ENCODE assay signal across 22 cellular contexts in genomic region chr9:136860933-136861873, GRCh38. TPM values are rescaled to one million over a fixed set of nuclear protein-coding genes. Genes with fewer than 3 reads are reported as not detected.
DNase-seq lines count a peak whose midpoint lies in the region; ATAC-seq, FAIRE-seq and TF ChIP-seq lines count a peak whose summit lies in the region.
"Had no signal": no experiment of that assay in that cellular context is flagged by ENCODE, and none has a peak within 500 bp of the region (broad histone marks: within the 10 kb centered on the region; RNA-seq: fewer than 3 reads in every experiment).

No MANE protein-coding gene starts in this region.

- no peak overlapping the region; a peak in 1 of 22 replicates for H3K27ac ChIP-seq in BLaER1 treated with 17β-estradiol and CSF1 and Interleukin-3, amounts not matched to agents 10 nM and 100 nM
- H3K27ac ChIP-seq in HEK293 (ENCODE audit: extremely low read depth, low read depth, low read length) (no peak overlapping the region), endodermal cell (ENCODE audit: low read depth, low read length) (peak overlapping the region; percentile 24), pancreas (no peak overlapping the region)
- H3K27ac ChIP-seq: epithelial cell of prostate, PC-9 had no signal

- POLR2A ChIA-PET in HEK293 (lab: Yijun Ruan, JAX), result interaction anchor here (0.5 to 2.7 kb wide), 11 partner anchors 10 to 131 kb away, joined by 3 to 9 read pairs (median 3); partner anchors contain the start of genes AJM1, MAMDC4, PAXX and TRAF2

- peaks cover 3% of the 10 kb centered on the region for H3K4me1 Mint-ChIP-seq in endodermal cell
- peaks cover 13% of the 10 kb centered on the region for H3K4me1 Mint-ChIP-seq in activated naive CD8-positive, alpha-beta T cell treated with anti-CD3 and anti-CD28 coated beads for 36 hours

- FAIRE-seq in pancreas (lab: Jason Lieb, UNC), result no peak
- FAIRE-seq: bronchial epithelial cell had no signal

- peaks cover 44 to 84% (median 76%) of the 10 kb centered on the region in 10 experiments for H3K4me1 ChIP-seq in BLaER1 treated with 17β-estradiol and CSF1 and Interleukin-3, amounts not matched to agents 10 nM and 100 nM
- H3K4me1 ChIP-seq in HEK293 (ENCODE audit: control insufficient read depth, insufficient read depth, low read length) (no peaks in the 10 kb centered on the region), endodermal cell (ENCODE audit: control insufficient read depth, insufficient read depth, low read length) (no peaks in the 10 kb centered on the region), pancreas (peaks cover 26 to 44% (median 31%) of the 10 kb centered on the region in 3 donors)

- no peaks in the 10 kb centered on the region for H3K27me3 Mint-ChIP-seq in endodermal cell (ENCODE audit: insufficient read depth)
- no peaks in the 10 kb centered on the region for H3K27me3 Mint-ChIP-seq in activated naive CD8-positive, alpha-beta T cell treated with anti-CD3 and anti-CD28 coated beads for 36 hours
- H3K27me3 Mint-ChIP-seq: activated CD4-positive, alpha-beta T cell treated with anti-CD3 and anti-CD28 coated beads for 36 hours; activated naive CD8-positive, alpha-beta T cell treated with anti-CD3 and anti-CD28 coated beads, Interleukin-2, amount 50 U/mL, for 24 hours had no signal

- WGBS in endodermal cell (ENCODE audit: insufficient coverage in 1 of 2, insufficient read length in 1 of 2), 2 experiments, result 95 to 96% methylated on average over 15 to 22 of the region's 22 CpGs
- WGBS in pancreas, 2 donors, result 90 to 92% methylated on average over 22 of the region's 22 CpGs

- peak overlapping the region in 8 of 11 experiments; percentile 12 to 94 (median 82); a peak in 14 of 22 replicates for H3K4me2 ChIP-seq in BLaER1 treated with 17β-estradiol and CSF1 and Interleukin-3, amounts not matched to agents 10 nM and 100 nM
- H3K4me2 ChIP-seq: PC-9, SK-N-SH had no signal

- no peak overlapping the region for H3K4me3 ChIP-seq in BLaER1 treated with 17β-estradiol and CSF1 and Interleukin-3, amounts not matched to agents 10 nM and 100 nM
- no peak overlapping the region for H3K4me3 ChIP-seq in HEK293 (ENCODE audit: low read depth, low read length)
- H3K4me3 ChIP-seq in endodermal cell (ENCODE audit: low read length), result no peak overlapping the region
- no peak overlapping the region for H3K4me3 ChIP-seq in pancreas
- H3K4me3 ChIP-seq: HAP-1, mucosa of descending colon, PC-9 had no signal

- CTCF ChIA-PET in HEK293 (lab: Yijun Ruan, JAX), result interaction anchor here (0.5 to 0.9 kb wide), 5 partner anchors 14 to 74 kb away, joined by 3 to 4 read pairs (median 3); no protein-coding TSS in a partner anchor

- H3K9me3 ChIP-seq in BLaER1 treated with 17β-estradiol and CSF1 and Interleukin-3, amounts not matched to agents 10 nM and 100 nM (replicated peaks in 1 of 11), result no peaks in the 10 kb centered on the region
- H3K9me3 ChIP-seq in HEK293 (ENCODE audit: control insufficient read depth, insufficient read depth, low read depth, low read length) (no peaks in the 10 kb centered on the region), endodermal cell (ENCODE audit: control insufficient read depth, low read length) (no peaks in the 10 kb centered on the region), pancreas (no peaks in the 10 kb centered on the region)
- H3K9me3 ChIP-seq: HAP-1, mucosa of descending colon, SK-N-SH had no signal

- no peak for ATAC-seq in pancreas
- ATAC-seq: activated CD4-positive, alpha-beta T cell treated with anti-CD3 and anti-CD28 coated beads for 36 hours; activated naive CD8-positive, alpha-beta T cell treated with anti-CD3 and anti-CD28 coated beads, Interleukin-2, amount 50 U/mL, for 24 hours had no signal

- H3K9me3 Mint-ChIP-seq in endodermal cell, result no peaks in the 10 kb centered on the region
- no peaks in the 10 kb centered on the region for H3K9me3 Mint-ChIP-seq in activated naive CD8-positive, alpha-beta T cell treated with anti-CD3 and anti-CD28 coated beads for 36 hours
- H3K9me3 Mint-ChIP-seq: activated naive CD8-positive, alpha-beta T cell treated with anti-CD3 and anti-CD28 coated beads, Interleukin-2, amount 50 U/mL, for 24 hours had no signal

- H3K4me3 Mint-ChIP-seq in endodermal cell, result no peak overlapping the region
- no peak overlapping the region for H3K4me3 Mint-ChIP-seq in activated naive CD8-positive, alpha-beta T cell treated with anti-CD3 and anti-CD28 coated beads for 36 hours
- H3K4me3 Mint-ChIP-seq: activated CD4-positive, alpha-beta T cell treated with anti-CD3 and anti-CD28 coated beads for 36 hours; activated naive CD8-positive, alpha-beta T cell treated with anti-CD3 and anti-CD28 coated beads, Interleukin-2, amount 50 U/mL, for 24 hours had no signal

- DNase-seq in endodermal cell (peak; percentile 44), pancreas (peak in 4 of 6 donors; percentile 14 to 72 (median 36)), occipital lobe (lab: John Stamatoyannopoulos, UW) (no peak)
- DNase-seq in activated naive CD8-positive, alpha-beta T cell treated with anti-CD3 and anti-CD28 coated beads for 36 hours, result no peak
- DNase-seq in activated CD4-positive, alpha-beta T cell treated with anti-CD3 and anti-CD28 coated beads for 48 hours, result no peak
- DNase-seq: activated CD4-positive, alpha-beta T cell treated with anti-CD3 and anti-CD28 coated beads for 36 hours; activated naive CD8-positive, alpha-beta T cell treated with anti-CD3 and anti-CD28 coated beads, Interleukin-2, amount 50 U/mL, for 24 hours; dermis blood vessel endothelial cell; foreskin melanocyte; KBM-7; NCI-H187; NCI-H2227 treated with DMSO at 0.1 percent for 48 hours; NCI-H82; SK-N-SH; T1000 had no signal

- H3K27ac Mint-ChIP-seq in endodermal cell, result no peak overlapping the region
- H3K27ac Mint-ChIP-seq in activated naive CD8-positive, alpha-beta T cell treated with anti-CD3 and anti-CD28 coated beads for 36 hours, result no peak overlapping the region
- H3K27ac Mint-ChIP-seq: activated CD4-positive, alpha-beta T cell treated with anti-CD3 and anti-CD28 coated beads for 36 hours had no signal

- H3K27me3 ChIP-seq in BLaER1 treated with 17β-estradiol and CSF1 and Interleukin-3, amounts not matched to agents 10 nM and 100 nM, result no peaks in the 10 kb centered on the region
- H3K27me3 ChIP-seq in endodermal cell (ENCODE audit: control insufficient read depth, insufficient read depth, low read length, poor library complexity, severe bottlenecking) (no peaks in the 10 kb centered on the region), pancreas (no peaks in the 10 kb centered on the region)

- TF ChIP-seq CTCF in HEK293 (tag by site-specific recombination; IDR thresholded peaks at IDR 0.05), result no peak
- no peak for TF ChIP-seq CTCF in endodermal cell (conservative IDR thresholded peaks at IDR 0.05)
- TF ChIP-seq CTCF in pancreas (IDR thresholded peaks at IDR 0.05), result no peak

- intact Hi-C loops in pancreas (cut with DNase I), result no loop called here

- H3K36me3 ChIP-seq in BLaER1 treated with 17β-estradiol and CSF1 and Interleukin-3, amounts not matched to agents 10 nM and 100 nM, result peaks cover 37 to 68% (median 47%) of the 10 kb centered on the region in 11 experiments
- H3K36me3 ChIP-seq in HEK293 (ENCODE audit: control insufficient read depth in 2 of 2, insufficient read depth in 1 of 2, low read length in 2 of 2), result peaks cover 0 to 71% of the 10 kb centered on the region in 2 experiments; a peak in 2 of 3 replicates
- peaks cover 34% of the 10 kb centered on the region for H3K36me3 ChIP-seq in endodermal cell (ENCODE audit: control insufficient read depth, insufficient read depth, low read length)
- H3K36me3 ChIP-seq in pancreas, result peaks cover 4 to 33% (median 24%) of the 10 kb centered on the region in 3 donors

- H4K20me1 ChIP-seq in BLaER1 treated with 17β-estradiol and CSF1 and Interleukin-3, amounts not matched to agents 10 nM and 100 nM, result peaks cover 48 to 94% (median 92%) of the 10 kb centered on the region in 11 experiments; a peak in 21 of 22 replicates

- H3K36me3 Mint-ChIP-seq in endodermal cell (ENCODE audit: low read depth), result peaks cover 28% of the 10 kb centered on the region
- H3K36me3 Mint-ChIP-seq in activated naive CD8-positive, alpha-beta T cell treated with anti-CD3 and anti-CD28 coated beads for 36 hours, result peaks cover 4% of the 10 kb centered on the region

- H3K9ac ChIP-seq in BLaER1 treated with 17β-estradiol and CSF1 and Interleukin-3, amounts not matched to agents 10 nM and 100 nM, result peak overlapping the region in 9 of 11 experiments; percentile 10 to 58 (median 40); a peak in 8 of 22 replicates
- no peak overlapping the region for H3K9ac ChIP-seq in endodermal cell (ENCODE audit: extremely low read depth, low read length, poor library complexity, severe bottlenecking)
- H3K9ac ChIP-seq: SK-N-SH had no signal

RNA-seq across cellular contexts. Expression of gene EDF1, which starts 4.9 kb away (rescaled TPM):
- total RNA-seq in endodermal cell (100 to 1,000 TPM; 326 to 339 TPM), pancreas (100 to 1,000 TPM; 230 to 422 (median 268) TPM), occipital lobe (96.2 TPM)
- polyA plus RNA-seq in endodermal cell (2013, experiment 1 of 2), result 226 TPM
- polyA plus RNA-seq in endodermal cell (2013, experiment 2 of 2), result 225 TPM
- 100 to 1,000 TPM; 443 to 612 TPM for polyA plus RNA-seq in pancreas
- total RNA-seq in activated naive CD8-positive, alpha-beta T cell treated with anti-CD3 and anti-CD28 coated beads for 36 hours, result 100 to 1,000 TPM; 276 to 284 TPM

RNA-seq across cellular contexts. Expression of gene MAMDC4, which starts 9.1 kb away (rescaled TPM):
- total RNA-seq in endodermal cell (10 to 100 TPM in 1 of 2 donors, 1 to 10 TPM in 1; 6.8 to 15.4 TPM), pancreas (10 to 100 TPM in 1 of 6 donors, 1 to 10 TPM in 5; 3.0 to 13.3 (median 4.8) TPM), occipital lobe (2.5 TPM)
- polyA plus RNA-seq in endodermal cell (2013, experiment 1 of 2), result 11.5 TPM
- polyA plus RNA-seq in endodermal cell (2013, experiment 2 of 2), result 9.9 TPM
- 10 to 100 TPM; 28.7 to 38.6 TPM for polyA plus RNA-seq in pancreas
- total RNA-seq in activated naive CD8-positive, alpha-beta T cell treated with anti-CD3 and anti-CD28 coated beads for 36 hours, result 10 to 100 TPM; 10.9 to 12.6 TPM

RNA-seq across cellular contexts. Expression of gene PHPT1, which starts 12.0 kb away (rescaled TPM):
- 100 to 1,000 TPM; 107 to 122 TPM for total RNA-seq in endodermal cell
- 171 TPM for polyA plus RNA-seq in endodermal cell (2013, experiment 1 of 2)
- 174 TPM for polyA plus RNA-seq in endodermal cell (2013, experiment 2 of 2)
- total RNA-seq in pancreas, result 10 to 100 TPM; 75.2 to 95.5 (median 79.0) TPM
- polyA plus RNA-seq in pancreas, result 100 to 1,000 TPM; 180 to 189 TPM
- total RNA-seq in occipital lobe, result 76.9 TPM
- 10 to 100 TPM; 93.0 to 97.8 TPM for total RNA-seq in activated naive CD8-positive, alpha-beta T cell treated with anti-CD3 and anti-CD28 coated beads for 36 hours

RNA-seq across cellular contexts. Expression of gene AJM1, which starts 18.9 kb away (rescaled TPM):
- total RNA-seq in endodermal cell (1 to 10 TPM; 1.4 to 3.5 TPM), pancreas (1 to 10 TPM; 2.9 to 5.5 (median 4.2) TPM), occipital lobe (0.94 TPM)
- 1.9 TPM for polyA plus RNA-seq in endodermal cell (2013, experiment 1 of 2)
- polyA plus RNA-seq in endodermal cell (2013, experiment 2 of 2), result 1.7 TPM
- polyA plus RNA-seq in pancreas, result 10 to 100 TPM in 1 of 2 donors, 1 to 10 TPM in 1; 9.0 to 11.7 TPM
- total RNA-seq in activated naive CD8-positive, alpha-beta T cell treated with anti-CD3 and anti-CD28 coated beads for 36 hours, result 1 to 10 TPM; 2.8 to 3.1 TPM

RNA-seq across cellular contexts. Expression of gene TRAF2, which starts 25.1 kb away (rescaled TPM):
- total RNA-seq in endodermal cell (10 to 100 TPM; 45.9 to 55.1 TPM), pancreas (10 to 100 TPM in 1 of 6 donors, 1 to 10 TPM in 5; 4.8 to 13.4 (median 6.9) TPM), occipital lobe (8.9 TPM)
- 20.1 TPM for polyA plus RNA-seq in endodermal cell (2013, experiment 1 of 2)
- polyA plus RNA-seq in endodermal cell (2013, experiment 2 of 2), result 20.4 TPM
- 10 to 100 TPM; 14.4 TPM for polyA plus RNA-seq in pancreas
- 10 to 100 TPM; 38.8 to 45.8 TPM for total RNA-seq in activated naive CD8-positive, alpha-beta T cell treated with anti-CD3 and anti-CD28 coated beads for 36 hours

Comparison
In these comparisons a context has a peak if more than half of its experiments do, and no peak if none do; other contexts are left out.
1. DNase-seq: peak in endodermal cell (single experiment) and pancreas (4 of 6); none in occipital lobe (single experiment), activated naive CD8-positive, alpha-beta T cell treated with anti-CD3 and anti-CD28 coated beads for 36 hours (single experiment) and activated CD4-positive, alpha-beta T cell treated with anti-CD3 and anti-CD28 coated beads for 48 hours (single experiment).